Comparison of ENCODE assay signal across 36 cellular contexts in genomic region chr7:119102294-119102693, GRCh38.
"Had no signal": no experiment of that assay in that cellular context is flagged by ENCODE, and none has a peak within 500 bp of the region (broad histone marks: within the 10 kb centered on the region; RNA-seq: fewer than 3 reads in every experiment).

No MANE protein-coding gene starts in this region.

- H3K4me3 Mint-ChIP-seq: activated CD4-positive, alpha-beta memory T cell treated with anti-CD3 and anti-CD28 coated beads for 36 hours; activated CD4-positive, alpha-beta T cell treated with anti-CD3 and anti-CD28 coated beads for 36 hours; activated CD4-positive, alpha-beta T cell treated with anti-CD3 and anti-CD28 coated beads, Interleukin-2, amount 10 ng/mL, durations not matched to agents 24 days and 14 days; activated CD8-positive, alpha-beta memory T cell treated with anti-CD3 and anti-CD28 coated beads, Interleukin-2, amount 10 ng/mL, durations not matched to agents 7 days and 5 days; activated CD8-positive, alpha-beta T cell treated with anti-CD3 and anti-CD28 coated beads, Interleukin-2, amount 10 ng/mL, durations not matched to agents 7 days and 5 days; activated naive CD4-positive, alpha-beta T cell treated with anti-CD3 and anti-CD28 coated beads for 36 hours; activated naive CD4-positive, alpha-beta T cell treated with anti-CD3 and anti-CD28 coated beads, Interleukin-2, amount 50 U/mL, for 24 hours; activated naive CD8-positive, alpha-beta T cell treated with anti-CD3 and anti-CD28 coated beads for 36 hours; activated naive CD8-positive, alpha-beta T cell treated with anti-CD3 and anti-CD28 coated beads, Interleukin-2, amount 50 U/mL, for 24 hours; activated T-helper 1 cell treated with anti-CD3 and anti-CD28 coated beads, Interleukin-12 subunit alpha, Interleukin-12 subunit beta, Interleukin-2, Interleukin-4 antibody, amounts not matched to agents 30 ng/mL and 10 ng/mL and 1 ng/mL, durations not matched to agents 14 hours and 24 hours and 36 hours; effector memory CD8-positive, alpha-beta T cell had no signal

- H3K27ac ChIP-seq: adrenal gland, body of pancreas, esophagus muscularis mucosa, foreskin keratinocyte, gastrocnemius medialis, heart left ventricle, WERI-Rb-1 had no signal

- ATAC-seq: activated CD4-positive, alpha-beta T cell treated with anti-CD3 and anti-CD28 coated beads for 36 hours; activated CD8-positive, alpha-beta memory T cell treated with anti-CD3 and anti-CD28 coated beads, Interleukin-2, amount 10 ng/mL, durations not matched to agents 7 days and 5 days; activated CD8-positive, alpha-beta T cell treated with anti-CD3 and anti-CD28 coated beads, Interleukin-2, amount 10 ng/mL, durations not matched to agents 7 days and 5 days; activated naive CD8-positive, alpha-beta T cell treated with anti-CD3 and anti-CD28 coated beads, Interleukin-2, amount 50 U/mL, for 24 hours; body of pancreas; effector memory CD8-positive, alpha-beta T cell; foreskin keratinocyte; gastrocnemius medialis; heart left ventricle had no signal

- H3K36me3 Mint-ChIP-seq: activated CD4-positive, alpha-beta memory T cell treated with anti-CD3 and anti-CD28 coated beads for 36 hours; activated CD8-positive, alpha-beta memory T cell treated with anti-CD3 and anti-CD28 coated beads, Interleukin-2, amount 10 ng/mL, durations not matched to agents 7 days and 5 days; activated naive CD4-positive, alpha-beta T cell treated with anti-CD3 and anti-CD28 coated beads, Interleukin-2, amount 50 U/mL, for 24 hours; activated naive CD8-positive, alpha-beta T cell treated with anti-CD3 and anti-CD28 coated beads for 36 hours had no signal

- DNase-seq: activated CD4-positive, alpha-beta memory T cell treated with anti-CD3 and anti-CD28 coated beads for 36 hours; activated CD4-positive, alpha-beta T cell treated with anti-CD3 and anti-CD28 coated beads for 36 hours; activated CD4-positive, alpha-beta T cell treated with anti-CD3 and anti-CD28 coated beads, Interleukin-2, amount 10 ng/mL, durations not matched to agents 24 days and 14 days; activated CD4-positive, CD25-positive, alpha-beta regulatory T cell; activated CD4-positive, CD25-positive, alpha-beta regulatory T cell treated with anti-CD3 and anti-CD28 coated beads, Interleukin-2, amount 50 U/mL, for 72 hours; activated CD8-positive, alpha-beta memory T cell treated with anti-CD3 and anti-CD28 coated beads, Interleukin-2, amount 10 ng/mL, durations not matched to agents 7 days and 5 days; activated CD8-positive, alpha-beta memory T cell treated with anti-CD3 and anti-CD28 coated beads, Interleukin-2, amount 50 U/mL, for 4 hours; activated CD8-positive, alpha-beta T cell treated with anti-CD3 and anti-CD28 coated beads, Interleukin-2, amount 10 ng/mL, durations not matched to agents 7 days and 5 days; activated effector memory CD4-positive, alpha-beta T cell treated with anti-CD3 and anti-CD28 coated beads, Interleukin-2, amount 50 U/mL, for 16 hours; activated naive CD4-positive, alpha-beta T cell treated with anti-CD3 and anti-CD28 coated beads for 36 hours; activated naive CD8-positive, alpha-beta T cell treated with anti-CD3 and anti-CD28 coated beads for 36 hours; activated naive CD8-positive, alpha-beta T cell treated with anti-CD3 and anti-CD28 coated beads, Interleukin-2, amount 50 U/mL, for 24 hours; activated T-cell treated with anti-CD3 and anti-CD28 coated beads, Interleukin-2, amount 50 U/mL, for 1 hour; activated T-cell treated with anti-CD3 and anti-CD28 coated beads, Interleukin-2, amount 50 U/mL, for 48 hours; adrenal gland; amygdala; aorta; body of pancreas; caudate nucleus; cortex of kidney; dermis blood vessel endothelial cell; effector CD4-positive, alpha-beta T cell; effector memory CD8-positive, alpha-beta T cell; erythroblast; foreskin keratinocyte; gastrocnemius medialis; glutamatergic neuron; heart left ventricle; T-helper 2 cell had no signal

- H3K9me3 ChIP-seq: adrenal gland, body of pancreas, esophagus muscularis mucosa, gastrocnemius medialis had no signal

- H3K4me3 ChIP-seq: adrenal gland, body of pancreas, esophagus muscularis mucosa, gastrocnemius medialis, heart left ventricle had no signal

- H3K27me3 ChIP-seq: adrenal gland, body of pancreas, esophagus muscularis mucosa, foreskin keratinocyte, gastrocnemius medialis, heart left ventricle had no signal

- H3K4me1 Mint-ChIP-seq: activated CD4-positive, alpha-beta T cell treated with anti-CD3 and anti-CD28 coated beads for 36 hours; activated CD4-positive, alpha-beta T cell treated with anti-CD3 and anti-CD28 coated beads, Interleukin-2, amount 10 ng/mL, durations not matched to agents 24 days and 14 days; activated CD8-positive, alpha-beta memory T cell treated with anti-CD3 and anti-CD28 coated beads, Interleukin-2, amount 10 ng/mL, durations not matched to agents 7 days and 5 days; activated naive CD4-positive, alpha-beta T cell treated with anti-CD3 and anti-CD28 coated beads, Interleukin-2, amount 50 U/mL, for 24 hours; activated naive CD8-positive, alpha-beta T cell treated with anti-CD3 and anti-CD28 coated beads for 36 hours; activated naive CD8-positive, alpha-beta T cell treated with anti-CD3 and anti-CD28 coated beads, Interleukin-2, amount 50 U/mL, for 24 hours had no signal

- H3K36me3 ChIP-seq: adrenal gland, esophagus muscularis mucosa, gastrocnemius medialis, heart left ventricle, WERI-Rb-1 had no signal

- FAIRE-seq: colon, TTC549 had no signal

- H3K4me1 ChIP-seq: adrenal gland, body of pancreas, esophagus muscularis mucosa, foreskin keratinocyte, gastrocnemius medialis, heart left ventricle had no signal

- H3K9me3 Mint-ChIP-seq: activated CD4-positive, alpha-beta T cell treated with anti-CD3 and anti-CD28 coated beads, Interleukin-2, amount 10 ng/mL, durations not matched to agents 24 days and 14 days; activated naive CD8-positive, alpha-beta T cell treated with anti-CD3 and anti-CD28 coated beads for 36 hours; activated naive CD8-positive, alpha-beta T cell treated with anti-CD3 and anti-CD28 coated beads, Interleukin-2, amount 50 U/mL, for 24 hours; activated T-helper 1 cell treated with anti-CD3 and anti-CD28 coated beads, Interleukin-12 subunit alpha, Interleukin-12 subunit beta, Interleukin-2, Interleukin-4 antibody, amounts not matched to agents 30 ng/mL and 10 ng/mL and 1 ng/mL, durations not matched to agents 14 hours and 24 hours and 36 hours had no signal

- H3K27ac Mint-ChIP-seq: activated CD4-positive, alpha-beta memory T cell treated with anti-CD3 and anti-CD28 coated beads for 36 hours; activated CD4-positive, alpha-beta T cell treated with anti-CD3 and anti-CD28 coated beads for 36 hours; activated CD4-positive, alpha-beta T cell treated with anti-CD3 and anti-CD28 coated beads, Interleukin-2, amount 10 ng/mL, durations not matched to agents 24 days and 14 days; activated CD8-positive, alpha-beta memory T cell treated with anti-CD3 and anti-CD28 coated beads, Interleukin-2, amount 10 ng/mL, durations not matched to agents 7 days and 5 days; activated CD8-positive, alpha-beta T cell treated with anti-CD3 and anti-CD28 coated beads, Interleukin-2, amount 10 ng/mL, durations not matched to agents 7 days and 5 days; activated naive CD4-positive, alpha-beta T cell treated with anti-CD3 and anti-CD28 coated beads for 36 hours; activated naive CD4-positive, alpha-beta T cell treated with anti-CD3 and anti-CD28 coated beads, Interleukin-2, amount 50 U/mL, for 24 hours; activated naive CD8-positive, alpha-beta T cell treated with anti-CD3 and anti-CD28 coated beads for 36 hours; activated naive CD8-positive, alpha-beta T cell treated with anti-CD3 and anti-CD28 coated beads, Interleukin-2, amount 50 U/mL, for 24 hours; activated T-helper 1 cell treated with anti-CD3 and anti-CD28 coated beads, Interleukin-12 subunit alpha, Interleukin-12 subunit beta, Interleukin-2, Interleukin-4 antibody, amounts not matched to agents 30 ng/mL and 10 ng/mL and 1 ng/mL, durations not matched to agents 14 hours and 24 hours and 36 hours; activated T-helper 2 cell treated with anti-CD3 and anti-CD28 coated beads, Interferon-gamma antibody, Interleukin-2, Interleukin-4, amounts not matched to agents 10 μg/mL and 5 μg/mL and 100 μg/mL, durations not matched to agents 14 hours and 24 hours and 36 hours; effector memory CD8-positive, alpha-beta T cell had no signal

- H3K27me3 Mint-ChIP-seq: activated CD4-positive, alpha-beta memory T cell treated with anti-CD3 and anti-CD28 coated beads for 36 hours; activated CD4-positive, alpha-beta T cell treated with anti-CD3 and anti-CD28 coated beads for 36 hours; activated CD4-positive, alpha-beta T cell treated with anti-CD3 and anti-CD28 coated beads, Interleukin-2, amount 10 ng/mL, durations not matched to agents 24 days and 14 days; activated CD8-positive, alpha-beta memory T cell treated with anti-CD3 and anti-CD28 coated beads, Interleukin-2, amount 10 ng/mL, durations not matched to agents 7 days and 5 days; activated naive CD4-positive, alpha-beta T cell treated with anti-CD3 and anti-CD28 coated beads, Interleukin-2, amount 50 U/mL, for 24 hours; activated naive CD8-positive, alpha-beta T cell treated with anti-CD3 and anti-CD28 coated beads for 36 hours; activated naive CD8-positive, alpha-beta T cell treated with anti-CD3 and anti-CD28 coated beads, Interleukin-2, amount 50 U/mL, for 24 hours; effector memory CD8-positive, alpha-beta T cell had no signal
